11 cellular contexts compared by ENCODE assay signal in the genomic region with DNA sequence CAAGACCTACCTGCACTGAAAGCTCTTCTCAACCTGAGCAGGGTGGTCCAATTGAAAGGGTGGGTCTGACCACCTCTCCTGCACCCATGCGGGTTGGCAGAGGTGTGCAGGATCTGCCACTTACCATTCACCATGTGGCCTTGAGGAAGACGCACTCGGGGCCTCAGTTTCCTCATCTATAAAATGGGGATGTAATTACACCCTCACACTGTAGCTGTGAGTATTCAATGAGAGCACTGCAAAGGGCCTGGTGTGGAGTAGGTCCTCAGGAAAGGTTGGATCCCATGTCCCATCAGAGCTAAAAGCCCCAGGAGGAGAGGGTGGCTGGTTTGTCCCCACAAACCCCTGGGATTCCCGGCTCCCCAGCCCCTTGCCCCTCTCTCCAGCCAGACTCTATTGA. TPM values are rescaled to one million over a fixed set of nuclear protein-coding genes. Genes with fewer than 3 reads are reported as not detected.
DNase-seq lines count a peak whose midpoint lies in the region; ATAC-seq and TF ChIP-seq lines count a peak whose summit lies in the region.
"Had no signal": no experiment of that assay in that cellular context is flagged by ENCODE, and none has a peak within 500 bp of the region (broad histone marks: within the 10 kb centered on the region; RNA-seq: fewer than 3 reads in every experiment).

No MANE protein-coding gene starts in this region.

- no peak overlapping the region for H2AFZ ChIP-seq in HCT116 (ENCODE audit: low read depth, low read length, poor library complexity, severe bottlenecking)

- peak overlapping the region; percentile 35 for H3K9ac ChIP-seq in HCT116 (ENCODE audit: low read length)
- peak overlapping the region; percentile 60 to 76 (median 73) for H3K9ac ChIP-seq in skeletal muscle tissue (ENCODE audit: low read depth in 1 of 3, low read length in 3 of 3)

- DNase-seq in HCT116 (ENCODE audit: low read depth, low spot score): no peak
- DNase-seq in chondrocyte (ENCODE audit: low spot score): no peak
- no peak for DNase-seq in body of pancreas
- no peak for DNase-seq in A673 (ENCODE audit: low spot score)
- DNase-seq: COR-L47; NCI-H1048; stimulated activated CD4-positive, alpha-beta T cell treated with anti-CD3 and anti-CD28 coated beads, Interleukin-15, amount 100 ng/mL, for 24 hours had no signal

- 78 to 100% methylated on average over 1 to 4 of the region's 4 CpGs for WGBS in body of pancreas, 2 donors

- no peaks in the 10 kb centered on the region for H4K20me1 ChIP-seq in HCT116 (ENCODE audit: insufficient read depth)

- H3K27ac ChIP-seq in HCT116 (ENCODE audit: low read depth, low read length) (no peak overlapping the region), layer of hippocampus (ENCODE audit: low read depth, low read length) (peak overlapping the region; percentile 40), skeletal muscle tissue (ENCODE audit: low read depth, low read length) (peak overlapping the region; percentile 88), body of pancreas (peak overlapping the region in 2 of 4 donors; percentile 19 to 53), A673 (ENCODE audit: low read depth, low read length, poor library complexity, severe bottlenecking) (no peak overlapping the region)

- TF ChIP-seq POLR2A in HCT116 (IDR thresholded peaks at IDR 0.05; ENCODE audit: borderline replicate concordance, extremely low read depth, insufficient read depth, insufficient read length): no peak
- no peak for TF ChIP-seq POLR2A in body of pancreas (IDR thresholded peaks at IDR 0.05)

- CTCF ChIA-PET in HCT116 (lab: Charles Lee): interaction anchor here (1.4 kb wide), 1 partner anchor 23 kb away, joined by 4 read pairs; no protein-coding TSS in a partner anchor
- CTCF ChIA-PET in A673 (lab: Charles Lee): no interaction called here

- H3K9me3 ChIP-seq in HCT116 (ENCODE audit: control insufficient read depth in 1 of 2, insufficient read depth in 1 of 2, low read depth in 1 of 2, low read length in 2 of 2) (no peaks in the 10 kb centered on the region), skeletal muscle tissue (ENCODE audit: control insufficient read depth in 3 of 3, low read length in 3 of 3) (no peaks in the 10 kb centered on the region), body of pancreas (no peaks in the 10 kb centered on the region), A673 (ENCODE audit: low read depth, low read length, poor library complexity, severe bottlenecking) (no peaks in the 10 kb centered on the region)

- H3K27me3 Mint-ChIP-seq in chondrocyte (ENCODE audit: low read depth): no peaks in the 10 kb centered on the region

- peak overlapping the region; percentile 58 for H3K4me2 ChIP-seq in HCT116 (ENCODE audit: low read length)

- RAD21 ChIA-PET in HCT116 (lab: Charles Lee; ENCODE audit: low non-redundant PET in 1 of 2, low total read pairs in 2 of 2, uncharacterized antibody in 2 of 2, unreplicated experiment in 2 of 2): no interaction called here

- POLR2A ChIA-PET in HCT116 (lab: Charles Lee) (interaction anchor here (1.2 kb wide), 1 partner anchor 20 kb away, joined by 3 read pairs; the partner anchor contains the start of gene SIDT2), A673 (lab: Charles Lee; ENCODE audit: low non-redundant PET) (no interaction called here)

- H3K9me3 Mint-ChIP-seq in chondrocyte (ENCODE audit: low read depth): no peaks in the 10 kb centered on the region

- H3K36me3 ChIP-seq in HCT116 (ENCODE audit: control insufficient read depth in 1 of 2, insufficient read depth in 2 of 2, low read length in 2 of 2) (no peaks in the 10 kb centered on the region), skeletal muscle tissue (ENCODE audit: control insufficient read depth in 3 of 3, insufficient read depth in 3 of 3, low read length in 3 of 3) (peaks cover 16 to 27% (median 23%) of the 10 kb centered on the region in 3 donors), body of pancreas (replicated peaks in 1 of 2; ENCODE audit: insufficient read depth in 1 of 2, low read depth in 2 of 2) (peaks cover 0 to 2% of the 10 kb centered on the region in 2 donors), A673 (ENCODE audit: insufficient read depth, low read length, poor library complexity, severe bottlenecking) (no peaks in the 10 kb centered on the region)

- TF ChIP-seq CTCF in HCT116 (IDR thresholded peaks at IDR 0.05 in 2 of 3, conservative IDR thresholded peaks at IDR 0.05 in 1 of 3; ENCODE audit: borderline replicate concordance in 1 of 3, insufficient read depth in 1 of 3, low read depth in 2 of 3, low read length in 2 of 3) (no peak), chondrocyte (IDR thresholded peaks at IDR 0.05) (no peak), body of pancreas (IDR thresholded peaks at IDR 0.05) (no peak), A673 (conservative IDR thresholded peaks at IDR 0.05; ENCODE audit: low read depth, low read length) (no peak)

- H3K4me3 ChIP-seq in HCT116 (replicated peaks in 1 of 2; ENCODE audit: low read depth in 1 of 2, low read length in 2 of 2): peak overlapping the region in 1 of 2 experiments; percentile 28; a peak in 1 of 4 replicates
- peak overlapping the region; percentile 54 to 58 (median 56) for H3K4me3 ChIP-seq in skeletal muscle tissue (ENCODE audit: low read length in 3 of 3)
- no peak overlapping the region for H3K4me3 ChIP-seq in body of pancreas
- H3K4me3 ChIP-seq in A673 (ENCODE audit: low read depth, low read length, poor library complexity, severe bottlenecking): no peak overlapping the region

- peaks cover 54% of the 10 kb centered on the region for H3K4me1 Mint-ChIP-seq in chondrocyte (ENCODE audit: low read depth)

- H3K27ac Mint-ChIP-seq in chondrocyte (ENCODE audit: unreplicated experiment): peak overlapping the region; percentile 95

- no peaks in the 10 kb centered on the region for H3K79me2 ChIP-seq in HCT116 (ENCODE audit: insufficient read depth, low read length)

- TF ChIP-seq RAD21 in HCT116 (IDR thresholded peaks at IDR 0.05; ENCODE audit: low read depth): no peak

- BruUV-seq in HCT116 (replicated peaks; lab: Mats Ljungman, UMichigan): no TSS peak
- no TSS peak for BruUV-seq in A673 (replicated peaks; lab: Mats Ljungman, UMichigan)

- H3K36me3 Mint-ChIP-seq in chondrocyte (ENCODE audit: low read depth): peaks cover 32% of the 10 kb centered on the region

- no peaks in the 10 kb centered on the region for H3K9me2 ChIP-seq in HCT116 (ENCODE audit: insufficient read depth)

- H3K27me3 ChIP-seq in HCT116 (ENCODE audit: insufficient read depth, low read length) (no peaks in the 10 kb centered on the region), layer of hippocampus (ENCODE audit: control insufficient read depth, insufficient read depth, low read length) (no peaks in the 10 kb centered on the region), skeletal muscle tissue (ENCODE audit: control insufficient read depth in 3 of 3, insufficient read depth in 3 of 3, low read length in 3 of 3) (peaks cover 0 to 4% (median 0%) of the 10 kb centered on the region in 3 donors), body of pancreas (no peaks in the 10 kb centered on the region), A673 (replicated peaks; ENCODE audit: insufficient read depth, low read depth, low read length, poor library complexity) (no peaks in the 10 kb centered on the region)

- ATAC-seq in HCT116 (peak; percentile 10; the same call in 1 of the 2 replicates), body of pancreas (no peak), HG02885 (IDR thresholded peaks at IDR 0.05; ENCODE audit: poor library complexity, unreplicated experiment) (no peak), HG02678 (IDR thresholded peaks at IDR 0.05; ENCODE audit: unreplicated experiment) (no peak)

- H3K4me3 Mint-ChIP-seq in chondrocyte (ENCODE audit: unreplicated experiment): peak overlapping the region; percentile 93

- intact Hi-C loops in HCT116 (cut with micrococcal nuclease) (no loop called here), body of pancreas (cut with DNase I) (no loop called here), A673 (cut with micrococcal nuclease; ENCODE audit: unreplicated experiment) (no loop called here)

- H3K4me1 ChIP-seq in HCT116 (ENCODE audit: control insufficient read depth in 1 of 2, insufficient read depth in 2 of 2, low read length in 2 of 2): peaks cover 13 to 26% of the 10 kb centered on the region in 2 experiments
- H3K4me1 ChIP-seq in skeletal muscle tissue (ENCODE audit: control insufficient read depth in 3 of 3, insufficient read depth in 3 of 3, low read length in 3 of 3): peaks cover 34 to 49% (median 38%) of the 10 kb centered on the region in 3 donors
- peaks cover 34% of the 10 kb centered on the region for H3K4me1 ChIP-seq in body of pancreas
- peaks cover 4% of the 10 kb centered on the region for H3K4me1 ChIP-seq in A673 (ENCODE audit: insufficient read depth, low read length, poor library complexity, severe bottlenecking)

TF ChIP-seq in HCT116, 20 proteins besides CTCF, POLR2A, EP300 and RAD21 (continues in another document):
- no peak for TF ChIP-seq ZNF274 (IDR thresholded peaks at IDR 0.05; ENCODE audit: low read depth, low read length)

RNA-seq across cellular contexts. Expression of gene TAGLN, which starts 0.6 kb away (rescaled TPM):
- total RNA-seq in HCT116 (2021; ENCODE audit: unreplicated experiment) (10.0 TPM), chondrocyte (854 to 4,666 TPM (median 4,556 TPM) in 3 replicates), skeletal muscle tissue (103 TPM), body of pancreas (100 to 1,000 TPM; 124 to 372 TPM), A673 (2021) (19.4 and 27.2 TPM in 2 replicates)
- polyA plus RNA-seq in HCT116 (2012): 15.2 and 16.1 TPM in 2 replicates

RNA-seq across cellular contexts. Expression of gene SIDT2, which starts 20.1 kb away (rescaled TPM):
- total RNA-seq in HCT116 (2021; ENCODE audit: unreplicated experiment) (37.0 TPM), chondrocyte (32.4 to 42.5 TPM (median 38.8 TPM) in 3 replicates), skeletal muscle tissue (16.2 TPM), body of pancreas (10 to 100 TPM; 42.0 to 88.7 TPM), A673 (2021) (33.5 and 43.6 TPM in 2 replicates)
- 22.3 and 26.2 TPM in 2 replicates for polyA plus RNA-seq in HCT116 (2012)

RNA-seq across cellular contexts. Expression of gene PCSK7, which starts 33.3 kb away (rescaled TPM):
- 30.0 TPM for total RNA-seq in HCT116 (2021; ENCODE audit: unreplicated experiment)
- polyA plus RNA-seq in HCT116 (2012): 10.9 and 12.5 TPM in 2 replicates
- 42.8 to 71.0 TPM (median 43.0 TPM) in 3 replicates for total RNA-seq in chondrocyte
- total RNA-seq in skeletal muscle tissue: 16.2 TPM
- 10 to 100 TPM; 25.9 to 86.0 TPM for total RNA-seq in body of pancreas
- total RNA-seq in A673 (2021): 49.0 and 53.2 TPM in 2 replicates

RNA-seq across cellular contexts. Expression of gene RNF214, which starts 33.9 kb away (rescaled TPM):
- 29.3 TPM for total RNA-seq in HCT116 (2021; ENCODE audit: unreplicated experiment)
- 21.0 and 21.1 TPM in 2 replicates for polyA plus RNA-seq in HCT116 (2012)
- 21.8 to 26.1 TPM (median 24.7 TPM) in 3 replicates for total RNA-seq in chondrocyte
- total RNA-seq in skeletal muscle tissue: 8.9 TPM
- total RNA-seq in body of pancreas: 10 to 100 TPM; 10.2 to 12.5 TPM
- total RNA-seq in A673 (2021): 37.8 and 50.3 TPM in 2 replicates

RNA-seq across cellular contexts. Expression of gene PAFAH1B2, which starts 54.5 kb away (rescaled TPM):
- 154 TPM for total RNA-seq in HCT116 (2021; ENCODE audit: unreplicated experiment)
- polyA plus RNA-seq in HCT116 (2012): 40.3 and 47.9 TPM in 2 replicates
- 85.4 to 98.0 TPM (median 90.5 TPM) in 3 replicates for total RNA-seq in chondrocyte
- 75.2 TPM for total RNA-seq in skeletal muscle tissue
- total RNA-seq in body of pancreas: 10 to 100 TPM; 30.0 to 44.9 TPM
- 153 and 160 TPM in 2 replicates for total RNA-seq in A673 (2021)

Comparison
In these comparisons a context has a peak if more than half of its experiments do, and no peak if none do; other contexts are left out.
1. H3K27ac ChIP-seq: peak in layer of hippocampus (single experiment) and skeletal muscle tissue (single experiment); none in HCT116 (single experiment) and A673 (single experiment).
2. H3K4me3 ChIP-seq: peak in skeletal muscle tissue (3 of 3); none in body of pancreas (0 of 2) and A673 (single experiment).